Comparison of ENCODE assay signal across 16 cellular contexts in genomic region chr13:59144700-59145099, GRCh38.
DNase-seq lines count a peak whose midpoint lies in the region; ATAC-seq and TF ChIP-seq lines count a peak whose summit lies in the region.
"Had no signal": no experiment of that assay in that cellular context is flagged by ENCODE, and none has a peak within 500 bp of the region (broad histone marks: within the 10 kb centered on the region; RNA-seq: fewer than 3 reads in every experiment).

No MANE protein-coding gene starts in this region.

- H3K4me1 Mint-ChIP-seq in type B pancreatic cell (ENCODE audit: unreplicated experiment) = no peaks in the 10 kb centered on the region

- H3K36me3 ChIP-seq in cardiac muscle cell (no peaks in the 10 kb centered on the region), fibroblast of lung (ENCODE audit: control insufficient read depth, insufficient read depth, low read length) (no peaks in the 10 kb centered on the region)

- H4K20me1 ChIP-seq in fibroblast of lung (ENCODE audit: control insufficient read depth, extremely low read depth, insufficient read depth, low read length) = no peaks in the 10 kb centered on the region

- no peak overlapping the region for H3K27ac Mint-ChIP-seq in type B pancreatic cell
- H3K27ac Mint-ChIP-seq: CD4-positive, alpha-beta T cell had no signal

- peaks cover 14% of the 10 kb centered on the region for H3K4me1 ChIP-seq in cardiac muscle cell (ENCODE audit: low read depth)
- no peaks in the 10 kb centered on the region for H3K4me1 ChIP-seq in fibroblast of lung (ENCODE audit: control insufficient read depth, extremely low read depth, insufficient read depth, low read length)

- TF ChIP-seq CTCF in cardiac muscle cell (IDR thresholded peaks at IDR 0.05; ENCODE audit: low read depth, low read length) (no peak), fibroblast of lung (conservative IDR thresholded peaks at IDR 0.05 in 1 of 2, IDR thresholded peaks at IDR 0.05 in 1 of 2; ENCODE audit: low read depth in 1 of 2, low read length in 2 of 2) (no peak), type B pancreatic cell (conservative IDR thresholded peaks at IDR 0.05) (no peak)

- H3K79me2 ChIP-seq in fibroblast of lung (ENCODE audit: control insufficient read depth, insufficient read depth, low read length) = no peaks in the 10 kb centered on the region

- H3K4me3 Mint-ChIP-seq in type B pancreatic cell = no peak overlapping the region
- H3K4me3 Mint-ChIP-seq: CD4-positive, alpha-beta T cell had no signal

- H3K4me3 ChIP-seq in cardiac muscle cell (no peak overlapping the region), fibroblast of lung (replicated peaks in 1 of 4; ENCODE audit: control extremely low read depth in 1 of 4, insufficient read depth in 1 of 4, low read depth in 3 of 4, low read length in 4 of 4) (no peak overlapping the region)

- no peak overlapping the region for H3K9ac ChIP-seq in fibroblast of lung (ENCODE audit: insufficient read depth, low read length)

- peaks cover 4% of the 10 kb centered on the region for H3K9me3 Mint-ChIP-seq in type B pancreatic cell

- ATAC-seq in GM18511 (IDR thresholded peaks at IDR 0.05; ENCODE audit: unreplicated experiment) = no peak

- no peaks in the 10 kb centered on the region for H3K27me3 Mint-ChIP-seq in type B pancreatic cell
- H3K27me3 Mint-ChIP-seq: CD4-positive, alpha-beta T cell had no signal

- intact Hi-C loops in cardiac septum (cut with DNase I) = no loop called here

- DNase-seq in cardiac muscle cell (ENCODE audit: low read depth in 1 of 2, low spot score in 1 of 2) (peak; percentile 9 to 77), cardiac septum (ENCODE audit: low spot score) (no peak), amniotic epithelial cell (ENCODE audit: low read depth) (peak; percentile 82), fibroblast of lung (ENCODE audit: low read depth in 2 of 2) (peak; percentile 15 to 48), mucosa of gallbladder (ENCODE audit: low spot score) (no peak), type B pancreatic cell (ENCODE audit: extremely low spot score, unreplicated experiment) (no peak)
- DNase-seq: Calu3; CD4-positive, alpha-beta T cell; DMS53; EL; KG1; NCI-H1417 treated with DMSO at 0.1 percent for 48 hours; NCI-H187 treated with DMSO at 0.1 percent for 48 hours; NCI-H2227 treated with DMSO at 0.1 percent for 48 hours; NCI-H526 had no signal

- no peak overlapping the region for H3K27ac ChIP-seq in cardiac muscle cell
- no peak overlapping the region for H3K27ac ChIP-seq in fibroblast of lung (ENCODE audit: insufficient read depth, low read length)

- H3K9me3 ChIP-seq in cardiac muscle cell (ENCODE audit: low read depth) (no peaks in the 10 kb centered on the region), fibroblast of lung (ENCODE audit: control insufficient read depth, insufficient read depth, low read depth, low read length) (no peaks in the 10 kb centered on the region)

- no peak overlapping the region for H3K4me2 ChIP-seq in fibroblast of lung (ENCODE audit: extremely low read depth, insufficient read depth, low read length)

- no peaks in the 10 kb centered on the region for H3K27me3 ChIP-seq in cardiac muscle cell
- H3K27me3 ChIP-seq in fibroblast of lung (ENCODE audit: control insufficient read depth, insufficient read depth, low read length) = no peaks in the 10 kb centered on the region

- H3K36me3 Mint-ChIP-seq in type B pancreatic cell = no peaks in the 10 kb centered on the region

- no peak overlapping the region for H2AFZ ChIP-seq in fibroblast of lung (ENCODE audit: low read length)

Comparison
In these comparisons a context has a peak if more than half of its experiments do, and no peak if none do; other contexts are left out.
1. DNase-seq: peak in cardiac muscle cell (2 of 2), amniotic epithelial cell (single experiment) and fibroblast of lung (2 of 2); none in cardiac septum (single experiment), mucosa of gallbladder (single experiment) and type B pancreatic cell (single experiment).